ENCODE assay signal across 10 cellular contexts in the genomic region with DNA sequence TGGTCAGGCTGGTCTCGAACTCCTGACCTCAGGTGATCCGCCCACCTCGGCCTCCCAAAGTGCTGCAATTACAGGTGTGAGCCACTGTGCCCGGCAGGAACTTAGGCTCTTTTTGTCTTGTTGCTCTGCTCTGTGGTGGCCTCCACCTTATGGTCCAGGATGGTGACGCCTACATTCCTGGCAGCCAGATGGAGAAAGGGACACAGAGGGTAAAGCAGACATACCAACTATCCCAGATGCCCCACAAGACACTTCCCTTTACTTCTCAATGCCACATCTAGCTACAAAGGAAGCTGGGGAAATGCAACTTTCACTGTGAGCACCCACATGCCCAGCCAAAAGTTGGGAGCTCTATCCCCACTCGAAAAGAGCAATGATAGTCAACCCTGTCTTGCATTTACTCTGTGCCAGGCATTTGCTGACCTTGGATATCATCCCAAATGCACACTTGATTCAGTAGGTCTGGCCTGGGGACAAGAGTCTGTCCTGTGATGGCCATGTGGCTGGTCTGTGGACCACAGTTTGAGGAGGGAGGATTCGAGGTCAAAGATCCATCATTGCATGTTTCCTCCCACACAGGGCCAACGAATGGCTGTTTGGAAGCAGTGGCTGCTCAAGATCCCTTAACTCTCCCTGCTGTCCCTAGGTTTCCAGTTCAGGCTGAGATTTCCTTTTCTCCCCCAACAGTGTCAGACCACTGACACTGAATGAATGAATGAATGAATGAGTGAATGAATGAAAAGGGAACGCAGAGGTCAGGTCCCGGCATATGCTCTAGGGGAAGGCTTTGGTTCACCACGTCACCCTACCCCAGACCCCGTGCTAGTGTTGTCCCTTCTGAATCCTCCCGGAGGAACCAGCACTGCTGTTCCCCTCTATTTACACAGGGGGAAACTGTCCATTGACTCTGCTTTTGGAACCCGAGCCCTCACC. TPM values are rescaled to one million over a fixed set of nuclear protein-coding genes. Genes with fewer than 3 reads are reported as not detected.
DNase-seq lines count a peak whose midpoint lies in the region; ATAC-seq and TF ChIP-seq lines count a peak whose summit lies in the region.
"Had no signal": no experiment of that assay in that cellular context is flagged by ENCODE, and none has a peak within 500 bp of the region (broad histone marks: within the 10 kb centered on the region; RNA-seq: fewer than 3 reads in every experiment).

No MANE protein-coding gene starts in this region.

- no peaks in the 10 kb centered on the region for H3K27me3 Mint-ChIP-seq in neural crest cell (ENCODE audit: low read depth)

- H3K4me3 Mint-ChIP-seq in neural crest cell: peak overlapping the region; percentile 90

- no peak overlapping the region for H3K27ac Mint-ChIP-seq in neural crest cell (ENCODE audit: unreplicated experiment)

- H3K27ac ChIP-seq in 22Rv1 (peak overlapping the region; percentile 12; the same call in 1 of the 2 replicates), HUES48 (ENCODE audit: low read depth, low read length) (peak overlapping the region; percentile 92), coronary artery (peak overlapping the region; percentile 70 to 93)

- H3K4me1 Mint-ChIP-seq in neural crest cell: peaks cover 32% of the 10 kb centered on the region

- H3K4me1 ChIP-seq in HUES48 (ENCODE audit: control insufficient read depth, insufficient read depth, low read length): peaks cover 27% of the 10 kb centered on the region

- H3K9me3 Mint-ChIP-seq in neural crest cell: no peaks in the 10 kb centered on the region

- TF ChIP-seq CTCF in 22Rv1 (IDR thresholded peaks at IDR 0.05) (no peak), coronary artery (IDR thresholded peaks at IDR 0.05) (no peak), neural crest cell (conservative IDR thresholded peaks at IDR 0.05) (no peak)

- peaks cover 12% of the 10 kb centered on the region; the same call in 1 of the 2 replicates for H3K36me3 ChIP-seq in HUES48 (ENCODE audit: control insufficient read depth, insufficient read depth, low read length)

- no peak for ATAC-seq in GM21576 (IDR thresholded peaks at IDR 0.05; ENCODE audit: unreplicated experiment)
- no peak for ATAC-seq in GM18870 (IDR thresholded peaks at IDR 0.05; ENCODE audit: unreplicated experiment)
- no peak for ATAC-seq in GM21737 (IDR thresholded peaks at IDR 0.05; ENCODE audit: unreplicated experiment)

- no peaks in the 10 kb centered on the region for H3K36me3 Mint-ChIP-seq in neural crest cell (ENCODE audit: low read depth)

- DNase-seq in coronary artery (ENCODE audit: low spot score) (peak; percentile 77), neural crest cell (ENCODE audit: low read depth, low spot score) (no peak), SHP77 (lab: John Stamatoyannopoulos, UW) (no peak)
- DNase-seq: DMS79, hippocampal formation had no signal

- H3K9me3 ChIP-seq in HUES48 (ENCODE audit: control insufficient read depth, insufficient read depth, low read length): no peaks in the 10 kb centered on the region

- H3K27me3 ChIP-seq in HUES48 (ENCODE audit: control insufficient read depth, insufficient read depth, low read length): no peaks in the 10 kb centered on the region

- H3K9ac ChIP-seq in HUES48 (ENCODE audit: low read depth, low read length): no peak overlapping the region

- H3K4me3 ChIP-seq in HUES48 (ENCODE audit: low read depth, low read length): no peak overlapping the region
- no peak overlapping the region for H3K4me3 ChIP-seq in coronary artery

RNA-seq across cellular contexts. Expression of a gene that starts 1.4 kb away (rescaled TPM):
- 106 and 108 TPM in 2 replicates for total RNA-seq in neural crest cell

Comparison
In these comparisons a context has a peak if more than half of its experiments do, and no peak if none do; other contexts are left out.
1. H3K27ac ChIP-seq: peak in every context shown above with its lines; median percentile 92 in HUES48; 82 in coronary artery; 12 in 22Rv1.